In the genomic region with DNA sequence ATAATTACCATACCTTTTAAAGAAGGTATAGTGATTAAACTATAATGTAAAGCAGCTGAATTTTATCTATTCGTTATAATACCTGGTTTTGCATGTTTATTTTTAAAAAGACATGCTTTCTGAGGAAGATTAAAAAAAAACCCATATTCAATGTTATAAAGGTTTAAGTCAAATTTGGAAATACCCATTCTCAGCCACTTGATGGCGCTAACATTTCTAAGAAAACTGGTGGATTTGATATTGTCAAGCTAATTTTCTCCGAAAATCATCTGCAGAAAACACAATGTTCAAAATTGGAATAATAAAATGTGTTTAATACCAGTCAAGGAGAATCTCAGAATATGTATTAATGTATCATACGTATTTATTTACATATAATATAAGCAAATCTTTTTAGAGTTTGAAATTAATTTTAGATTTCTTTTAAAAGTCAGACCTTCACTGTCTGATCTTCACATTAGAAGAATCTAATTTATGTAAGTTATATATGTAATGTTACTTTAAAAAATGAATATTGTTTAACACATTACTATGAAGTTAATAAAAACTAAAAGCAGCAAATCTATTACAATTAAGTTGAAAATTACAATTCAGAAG, we compare ENCODE assay signal across 9 cellular contexts. TPM values are rescaled to one million over a fixed set of nuclear protein-coding genes. Genes with fewer than 3 reads are reported as not detected.
DNase-seq lines count a peak whose midpoint lies in the region; ATAC-seq and TF ChIP-seq lines count a peak whose summit lies in the region.
"Had no signal": no experiment of that assay in that cellular context is flagged by ENCODE, and none has a peak within 500 bp of the region (broad histone marks: within the 10 kb centered on the region; RNA-seq: fewer than 3 reads in every experiment).

No MANE protein-coding gene starts in this region.

- no peaks in the 10 kb centered on the region for H3K4me1 Mint-ChIP-seq in natural killer cell
- H3K4me1 Mint-ChIP-seq in natural killer cell treated with Interleukin-12 subunit alpha and Interleukin-12 subunit beta and Interleukin-15 and Interleukin-18, amount 100 ng/mL, for 72 hours (ENCODE audit: low read depth in 2 of 2) = no peaks in the 10 kb centered on the region
- H3K4me1 Mint-ChIP-seq: central memory CD8-positive, alpha-beta T cell had no signal

- no peak overlapping the region for H3K4me3 Mint-ChIP-seq in natural killer cell
- H3K4me3 Mint-ChIP-seq in natural killer cell treated with Interleukin-12 subunit alpha and Interleukin-12 subunit beta and Interleukin-15 and Interleukin-18, amount 100 ng/mL, for 72 hours = no peak overlapping the region
- H3K4me3 Mint-ChIP-seq: central memory CD8-positive, alpha-beta T cell had no signal

- no peak overlapping the region for H3K4me3 ChIP-seq in astrocyte of the spinal cord (ENCODE audit: low read depth, low read length)

- H3K27ac Mint-ChIP-seq in natural killer cell = no peak overlapping the region
- no peak overlapping the region for H3K27ac Mint-ChIP-seq in natural killer cell treated with Interleukin-12 subunit alpha and Interleukin-12 subunit beta and Interleukin-15 and Interleukin-18, amount 100 ng/mL, for 72 hours

- in situ Hi-C loops in astrocyte of the spinal cord (cut with HindIII; ENCODE audit: low sequenced_read_pairs) = no loop called here

- no peaks in the 10 kb centered on the region for H3K9me3 Mint-ChIP-seq in natural killer cell
- H3K9me3 Mint-ChIP-seq in natural killer cell treated with Interleukin-12 subunit alpha and Interleukin-12 subunit beta and Interleukin-15 and Interleukin-18, amount 100 ng/mL, for 72 hours = no peaks in the 10 kb centered on the region
- H3K9me3 Mint-ChIP-seq: central memory CD8-positive, alpha-beta T cell had no signal

- TF ChIP-seq CTCF in natural killer cell (IDR thresholded peaks at IDR 0.05) (peak; percentile 82), astrocyte of the spinal cord (IDR thresholded peaks at IDR 0.05; ENCODE audit: low read depth, low read length) (peak; percentile 54)

- intact Hi-C loops in natural killer cell (cut with micrococcal nuclease) = loop anchor here (10.0 kb wide), 1 partner anchor 776 kb away; no protein-coding TSS in a partner anchor

- no peak for DNase-seq in natural killer cell
- no peak for DNase-seq in natural killer cell treated with Interleukin-12 subunit alpha and Interleukin-12 subunit beta and Interleukin-15 and Interleukin-18, amount 100 ng/mL, for 72 hours (ENCODE audit: low spot score)
- DNase-seq in NCI-H1694 (lab: John Stamatoyannopoulos, UW) = peak; percentile 1
- DNase-seq in astrocyte of the spinal cord (ENCODE audit: low read depth, low spot score) = peak; percentile 67
- DNase-seq in kidney tubule cell (ENCODE audit: low spot score) = peak; percentile 42
- no peak for DNase-seq in NCI-H1930 (lab: John Stamatoyannopoulos, UW)
- DNase-seq in stimulated activated CD4-positive, alpha-beta T cell treated with anti-CD3 and anti-CD28 coated beads, Interleukin-4, amount 100 ng/mL, for 4 hours = no peak

- no peaks in the 10 kb centered on the region for H3K27me3 Mint-ChIP-seq in natural killer cell (ENCODE audit: low read depth in 2 of 2)
- no peaks in the 10 kb centered on the region for H3K27me3 Mint-ChIP-seq in natural killer cell treated with Interleukin-12 subunit alpha and Interleukin-12 subunit beta and Interleukin-15 and Interleukin-18, amount 100 ng/mL, for 72 hours
- H3K27me3 Mint-ChIP-seq: central memory CD8-positive, alpha-beta T cell had no signal

- ATAC-seq in natural killer cell (no peak), HG03469 (IDR thresholded peaks at IDR 0.05; ENCODE audit: unreplicated experiment) (no peak)
- no peak for ATAC-seq in natural killer cell treated with Interleukin-12 subunit alpha and Interleukin-12 subunit beta and Interleukin-15 and Interleukin-18, amount 100 ng/mL, for 72 hours

- H3K36me3 Mint-ChIP-seq in natural killer cell = peaks cover 34% of the 10 kb centered on the region
- peaks cover 27% of the 10 kb centered on the region for H3K36me3 Mint-ChIP-seq in natural killer cell treated with Interleukin-12 subunit alpha and Interleukin-12 subunit beta and Interleukin-15 and Interleukin-18, amount 100 ng/mL, for 72 hours

RNA-seq across cellular contexts. Expression of a gene that starts 35.0 kb away (rescaled TPM):
- total RNA-seq in natural killer cell = 10 to 100 TPM; 19.9 to 25.4 (median 20.0) TPM
- 10 to 100 TPM; 20.2 to 29.5 TPM for total RNA-seq in natural killer cell treated with Interleukin-12 subunit alpha and Interleukin-12 subunit beta and Interleukin-15 and Interleukin-18, amount 100 ng/mL, for 72 hours

Comparison
In these comparisons a context has a peak if more than half of its experiments do, and no peak if none do; other contexts are left out.
1. DNase-seq: peak in NCI-H1694 (single experiment), astrocyte of the spinal cord (single experiment) and kidney tubule cell (single experiment); none in natural killer cell (single experiment), natural killer cell treated with Interleukin-12 subunit alpha and Interleukin-12 subunit beta and Interleukin-15 and Interleukin-18, amount 100 ng/mL, for 72 hours (single experiment), NCI-H1930 (0 of 2) and stimulated activated CD4-positive, alpha-beta T cell treated with anti-CD3 and anti-CD28 coated beads, Interleukin-4, amount 100 ng/mL, for 4 hours (0 of 2).